ENCODE assay signal across 8 cellular contexts in the genomic region with DNA sequence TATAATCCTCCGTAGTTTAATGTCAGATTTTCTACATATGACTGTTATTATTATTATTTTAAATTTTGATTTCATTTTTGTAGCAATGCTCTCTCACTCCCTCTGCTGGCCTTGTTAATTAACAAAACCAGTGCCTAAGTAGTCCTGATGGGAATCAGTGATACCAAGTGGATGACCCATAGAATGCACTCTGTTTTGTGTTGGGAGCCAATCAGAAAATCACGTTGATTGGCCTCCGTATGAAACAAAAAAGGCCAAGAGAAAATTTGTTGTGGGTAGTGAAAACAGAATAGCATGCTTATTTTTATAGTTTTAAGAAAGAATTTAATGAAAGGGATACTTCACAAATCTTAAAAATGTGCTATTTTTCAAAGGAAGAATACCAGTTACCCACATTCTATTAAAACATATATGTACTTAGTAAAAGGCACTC. TPM values are rescaled to one million over a fixed set of nuclear protein-coding genes. Genes with fewer than 3 reads are reported as not detected.
DNase-seq lines count a peak whose midpoint lies in the region; ATAC-seq and TF ChIP-seq lines count a peak whose summit lies in the region.

No MANE protein-coding gene starts in this region.

- no TSS peak for BruUV-seq in Calu3 (replicated peaks; lab: Mats Ljungman, UMichigan)

- ATAC-seq in HG02763 (IDR thresholded peaks at IDR 0.05; ENCODE audit: unreplicated experiment) = peak; percentile 60
- no peak for ATAC-seq in GM18519 (IDR thresholded peaks at IDR 0.05; ENCODE audit: low FRiP score, unreplicated experiment)
- ATAC-seq in GM21723 (IDR thresholded peaks at IDR 0.05; ENCODE audit: unreplicated experiment) = no peak
- no peak for ATAC-seq in GM18858 (IDR thresholded peaks at IDR 0.05; ENCODE audit: unreplicated experiment)

- H3K4me3 Mint-ChIP-seq in Calu3 (ENCODE audit: low read depth, unreplicated experiment) = no peak overlapping the region

- CTCF ChIA-PET in Calu3 (lab: Charles Lee) = no interaction called here

- H3K36me3 Mint-ChIP-seq in Calu3 (ENCODE audit: insufficient read depth, unreplicated experiment) = no peaks in the 10 kb centered on the region

- no peak overlapping the region for H3K27ac Mint-ChIP-seq in Calu3 (ENCODE audit: unreplicated experiment)

- H3K4me1 Mint-ChIP-seq in Calu3 (ENCODE audit: low read depth, unreplicated experiment) = no peaks in the 10 kb centered on the region

- intact Hi-C loops in Calu3 (cut with micrococcal nuclease; ENCODE audit: unreplicated experiment) = loop anchor here (1.0 to 10.0 kb wide), 4 partner anchors 251 to 750 kb away; no protein-coding TSS in a partner anchor

- H3K27me3 Mint-ChIP-seq in Calu3 (ENCODE audit: unreplicated experiment) = no peaks in the 10 kb centered on the region

- no peak for TF ChIP-seq CTCF in Calu3 (IDR thresholded peaks at IDR 0.05; ENCODE audit: unreplicated experiment)

- no peaks in the 10 kb centered on the region for H3K9me3 Mint-ChIP-seq in Calu3 (ENCODE audit: low read depth, unreplicated experiment)

- DNase-seq in Calu3 (peak; percentile 12), SKM-1 (lab: John Stamatoyannopoulos, UW; ENCODE audit: unreplicated experiment) (peak; percentile 8), globus pallidus (ENCODE audit: low spot score) (peak; percentile 27), superior temporal gyrus (ENCODE audit: extremely low spot score) (peak; percentile 72)

RNA-seq across cellular contexts. Expression of gene MEIS2, which starts 34.4 kb away (rescaled TPM):
- 23.1 and 24.5 TPM in 2 replicates for total RNA-seq in Calu3 (2022)

Comparison
In these comparisons a context has a peak if more than half of its experiments do, and no peak if none do; other contexts are left out.
1. DNase-seq: peak in every context shown above with its lines; median percentile 72 in superior temporal gyrus; 27 in globus pallidus; 12 in Calu3; 8 in SKM-1.